33 cellular contexts compared by ENCODE assay signal in genomic region chr12:49944046-49944445, GRCh38. TPM values are rescaled to one million over a fixed set of nuclear protein-coding genes. Genes with fewer than 3 reads are reported as not detected.
DNase-seq lines count a peak whose midpoint lies in the region; TF ChIP-seq lines count a peak whose summit lies in the region.
"Had no signal": no experiment of that assay in that cellular context is flagged by ENCODE, and none has a peak within 500 bp of the region (broad histone marks: within the 10 kb centered on the region; RNA-seq: fewer than 3 reads in every experiment).

No MANE protein-coding gene starts in this region.

- H3K4me1 Mint-ChIP-seq in activated CD4-positive, alpha-beta memory T cell treated with anti-CD3 and anti-CD28 coated beads, Interleukin-2, amount 10 ng/mL, durations not matched to agents 7 days and 5 days, result peaks cover 55% of the 10 kb centered on the region
- H3K4me1 Mint-ChIP-seq in activated CD4-positive, alpha-beta memory T cell treated with anti-CD3 and anti-CD28 coated beads for 36 hours (ENCODE audit: low read depth), result peaks cover 33% of the 10 kb centered on the region

- peak overlapping the region; percentile 69 for H3K9ac ChIP-seq in Loucy (ENCODE audit: low read depth, low read length, poor library complexity, severe bottlenecking)

- TF ChIP-seq CTCF in Loucy (conservative IDR thresholded peaks at IDR 0.05; ENCODE audit: low read length) (no peak), esophagus squamous epithelium (IDR thresholded peaks at IDR 0.05) (no peak), spleen (IDR thresholded peaks at IDR 0.05 in 8 of 11, conservative IDR thresholded peaks at IDR 0.05 in 3 of 11) (no peak)

- H3K36me3 ChIP-seq in Loucy (ENCODE audit: insufficient read depth, low read length) (no peaks in the 10 kb centered on the region), esophagus squamous epithelium (no peaks in the 10 kb centered on the region), spleen (no peaks in the 10 kb centered on the region)
- H3K36me3 ChIP-seq: breast epithelium, MG63, sigmoid colon, upper lobe of left lung had no signal

- 83 to 100% methylated on average over 1 to 4 of the region's 5 CpGs for WGBS in esophagus squamous epithelium, 2 donors
- 79 to 90% (median 88%) methylated on average over 5 of the region's 5 CpGs for WGBS in spleen, 5 donors

- H3K36me3 Mint-ChIP-seq in activated CD4-positive, alpha-beta memory T cell treated with anti-CD3 and anti-CD28 coated beads, Interleukin-2, amount 10 ng/mL, durations not matched to agents 7 days and 5 days (ENCODE audit: low read depth), result no peaks in the 10 kb centered on the region
- no peaks in the 10 kb centered on the region for H3K36me3 Mint-ChIP-seq in activated CD4-positive, alpha-beta memory T cell treated with anti-CD3 and anti-CD28 coated beads for 36 hours
- H3K36me3 Mint-ChIP-seq: stimulated activated memory B cell treated with anti-CD40 and anti-IgM and Interleukin-4, amounts not matched to agents 10 μg/mL and 1 μg/mL and 100 μg/mL, for 72 hours had no signal

- H3K4me1 ChIP-seq in Loucy (ENCODE audit: insufficient read depth, low read length, poor library complexity, severe bottlenecking) (peaks cover 43% of the 10 kb centered on the region), esophagus squamous epithelium (peaks cover 20 to 73% (median 46%) of the 10 kb centered on the region in 3 donors), spleen (peaks cover 5 to 33% (median 15%) of the 10 kb centered on the region in 6 donors)
- H3K4me1 ChIP-seq: breast epithelium, psoas muscle had no signal

- no peak for DNase-seq in activated CD4-positive, alpha-beta memory T cell treated with anti-CD3 and anti-CD28 coated beads, Interleukin-2, amount 10 ng/mL, durations not matched to agents 7 days and 5 days
- DNase-seq in activated CD4-positive, alpha-beta memory T cell treated with anti-CD3 and anti-CD28 coated beads for 36 hours, result no peak
- DNase-seq in esophagus squamous epithelium (lab: John Stamatoyannopoulos, UW) (no peak), spleen (peak; percentile 40), CD1c-positive myeloid dendritic cell (ENCODE audit: extremely low spot score) (no peak), retina (no peak)
- DNase-seq in stimulated activated CD4-positive, alpha-beta T cell treated with anti-CD3 and anti-CD28 coated beads, Interleukin-4, amount 100 ng/mL, for 1 hour, result no peak
- DNase-seq: activated CD4-positive, alpha-beta T cell treated with anti-CD3 and anti-CD28 coated beads, Interleukin-2, amount 50 U/mL, for 4 hours; activated naive CD4-positive, alpha-beta T cell treated with anti-CD3 and anti-CD28 coated beads, Interleukin-2, amount 50 U/mL, for 16 hours; anterior cingulate cortex; DMS 273 treated with DMSO at 0.1 percent for 48 hours; effector CD8-positive, alpha-beta T cell; glutamatergic neuron; KBM-7; mesendoderm; MG63; NCI-H1105; NCI-H187 treated with DMSO at 0.1 percent for 48 hours; NCI-H526; NK-92 treated with Interleukin-12 subunit alpha and Interleukin-12 subunit beta, amount 100 ng/mL, for 24 hours; psoas muscle; sigmoid colon; substantia nigra had no signal

- H3K9me3 ChIP-seq in Loucy (ENCODE audit: insufficient read depth, low read depth, low read length) (no peaks in the 10 kb centered on the region), esophagus squamous epithelium (no peaks in the 10 kb centered on the region), spleen (no peaks in the 10 kb centered on the region)
- H3K9me3 ChIP-seq: breast epithelium, MG63, psoas muscle, sigmoid colon, upper lobe of left lung had no signal

- peak overlapping the region; percentile 90 for H3K27ac Mint-ChIP-seq in activated CD4-positive, alpha-beta memory T cell treated with anti-CD3 and anti-CD28 coated beads, Interleukin-2, amount 10 ng/mL, durations not matched to agents 7 days and 5 days
- H3K27ac Mint-ChIP-seq in activated CD4-positive, alpha-beta memory T cell treated with anti-CD3 and anti-CD28 coated beads for 36 hours, result no peak overlapping the region
- H3K27ac Mint-ChIP-seq: activated T-helper 1 cell treated with anti-CD3 and anti-CD28 coated beads, Interleukin-12 subunit alpha, Interleukin-12 subunit beta, Interleukin-2, Interleukin-4 antibody, amounts not matched to agents 30 ng/mL and 10 ng/mL and 1 ng/mL, durations not matched to agents 14 hours and 24 hours and 36 hours; stimulated activated memory B cell treated with anti-CD40 and anti-IgM and Interleukin-4, amounts not matched to agents 10 μg/mL and 1 μg/mL and 100 μg/mL, for 72 hours had no signal

- H3K79me2 ChIP-seq in Loucy (ENCODE audit: insufficient read depth, low read length), result no peaks in the 10 kb centered on the region

- intact Hi-C loops in activated CD4-positive, alpha-beta memory T cell treated with anti-CD3 and anti-CD28 coated beads for 36 hours (cut with micrococcal nuclease), result no loop called here
- intact Hi-C loops in esophagus squamous epithelium (cut with DNase I), result no loop called here
- intact Hi-C loops in spleen (cut with DNase I; ENCODE audit: low total_unique reads), result no loop called here

- CTCF ChIA-PET in activated CD4-positive, alpha-beta memory T cell treated with anti-CD3 and anti-CD28 coated beads, Interleukin-2, amount 10 ng/mL, durations not matched to agents 7 days and 5 days (lab: Charles Lee), result interaction anchor here (1.2 to 2.5 kb wide), 2 partner anchors 14 to 23 kb away, joined by 3 to 22 read pairs; no protein-coding TSS in a partner anchor
- CTCF ChIA-PET in activated CD4-positive, alpha-beta memory T cell treated with anti-CD3 and anti-CD28 coated beads for 36 hours (lab: Charles Lee), result interaction anchor here (1.3 to 2.7 kb wide), 2 partner anchors 23 to 77 kb away, joined by 8 to 20 read pairs; no protein-coding TSS in a partner anchor

- H3K27me3 ChIP-seq in Loucy (ENCODE audit: insufficient read depth, low read length, poor library complexity, severe bottlenecking) (no peaks in the 10 kb centered on the region), esophagus squamous epithelium (no peaks in the 10 kb centered on the region), spleen (replicated peaks in 1 of 7) (peaks cover 0 to 7% (median 0%) of the 10 kb centered on the region in 7 donors)
- H3K27me3 ChIP-seq: breast epithelium, MG63, sigmoid colon, upper lobe of left lung had no signal

- H3K27me3 Mint-ChIP-seq in activated CD4-positive, alpha-beta memory T cell treated with anti-CD3 and anti-CD28 coated beads, Interleukin-2, amount 10 ng/mL, durations not matched to agents 7 days and 5 days, result peaks cover 4% of the 10 kb centered on the region
- no peaks in the 10 kb centered on the region for H3K27me3 Mint-ChIP-seq in activated CD4-positive, alpha-beta memory T cell treated with anti-CD3 and anti-CD28 coated beads for 36 hours

- H2AFZ ChIP-seq in Loucy (ENCODE audit: low read length), result peak overlapping the region; percentile 37; the same call in 1 of the 2 replicates

- H3K4me3 Mint-ChIP-seq in activated CD4-positive, alpha-beta memory T cell treated with anti-CD3 and anti-CD28 coated beads, Interleukin-2, amount 10 ng/mL, durations not matched to agents 7 days and 5 days, result peak overlapping the region; percentile 82
- no peak overlapping the region for H3K4me3 Mint-ChIP-seq in activated CD4-positive, alpha-beta memory T cell treated with anti-CD3 and anti-CD28 coated beads for 36 hours
- H3K4me3 Mint-ChIP-seq: activated T-helper 1 cell treated with anti-CD3 and anti-CD28 coated beads, Interleukin-12 subunit alpha, Interleukin-12 subunit beta, Interleukin-2, Interleukin-4 antibody, amounts not matched to agents 30 ng/mL and 10 ng/mL and 1 ng/mL, durations not matched to agents 14 hours and 24 hours and 36 hours; stimulated activated memory B cell treated with anti-CD40 and anti-IgM and Interleukin-4, amounts not matched to agents 10 μg/mL and 1 μg/mL and 100 μg/mL, for 72 hours had no signal

- H4K20me1 ChIP-seq in Loucy (ENCODE audit: insufficient read depth, low read length, poor library complexity, severe bottlenecking), result no peaks in the 10 kb centered on the region

- H3K4me3 ChIP-seq in Loucy (ENCODE audit: low read length, poor library complexity, severe bottlenecking) (no peak overlapping the region), esophagus squamous epithelium (no peak overlapping the region), spleen (no peak overlapping the region)
- H3K4me3 ChIP-seq: breast epithelium, MG63, psoas muscle, sigmoid colon, SK-N-MC, upper lobe of left lung had no signal

- H3F3A ChIP-seq in Loucy (ENCODE audit: low read depth), result 0 out of 2 replicates have a peak, but pooled peaks cover 3% of the 10 kb centered on the region

- no peaks in the 10 kb centered on the region for H3K9me2 ChIP-seq in Loucy (replicated peaks; ENCODE audit: low read depth, low read length)

- TF ChIP-seq POLR2A in esophagus squamous epithelium (IDR thresholded peaks at IDR 0.05), result no peak
- TF ChIP-seq POLR2A in spleen (IDR thresholded peaks at IDR 0.05), result no peak

- no peaks in the 10 kb centered on the region for H3K9me3 Mint-ChIP-seq in activated CD4-positive, alpha-beta memory T cell treated with anti-CD3 and anti-CD28 coated beads, Interleukin-2, amount 10 ng/mL, durations not matched to agents 7 days and 5 days
- H3K9me3 Mint-ChIP-seq in activated CD4-positive, alpha-beta memory T cell treated with anti-CD3 and anti-CD28 coated beads for 36 hours, result no peaks in the 10 kb centered on the region
- H3K9me3 Mint-ChIP-seq: activated T-helper 1 cell treated with anti-CD3 and anti-CD28 coated beads, Interleukin-12 subunit alpha, Interleukin-12 subunit beta, Interleukin-2, Interleukin-4 antibody, amounts not matched to agents 30 ng/mL and 10 ng/mL and 1 ng/mL, durations not matched to agents 14 hours and 24 hours and 36 hours; stimulated activated memory B cell treated with anti-CD40 and anti-IgM and Interleukin-4, amounts not matched to agents 10 μg/mL and 1 μg/mL and 100 μg/mL, for 72 hours had no signal

- POLR2A ChIA-PET in activated CD4-positive, alpha-beta memory T cell treated with anti-CD3 and anti-CD28 coated beads, Interleukin-2, amount 10 ng/mL, durations not matched to agents 7 days and 5 days (lab: Charles Lee), result no interaction called here
- POLR2A ChIA-PET in activated CD4-positive, alpha-beta memory T cell treated with anti-CD3 and anti-CD28 coated beads for 36 hours (lab: Charles Lee), result interaction anchor here (0.5 kb wide), 1 partner anchor 818 kb away, joined by 3 read pairs; no protein-coding TSS in a partner anchor

- H3K27ac ChIP-seq in esophagus squamous epithelium (peak overlapping the region; percentile 22 to 88 (median 77)), spleen (peak overlapping the region in 1 of 8 donors; percentile 58)
- H3K27ac ChIP-seq: breast epithelium, psoas muscle, sigmoid colon, SK-N-MC had no signal

- H3K4me2 ChIP-seq in Loucy (ENCODE audit: low read depth, low read length, poor library complexity, severe bottlenecking), result peak overlapping the region; percentile 75

RNA-seq across cellular contexts. Expression of gene AQP2, which starts 6.5 kb away (rescaled TPM):
- total RNA-seq in activated CD4-positive, alpha-beta memory T cell treated with anti-CD3 and anti-CD28 coated beads, Interleukin-2, amount 10 ng/mL, durations not matched to agents 7 days and 5 days, result not detected
- not detected for total RNA-seq in activated CD4-positive, alpha-beta memory T cell treated with anti-CD3 and anti-CD28 coated beads for 36 hours
- total RNA-seq in esophagus squamous epithelium (not detected), spleen (not detected)
- polyA plus RNA-seq in spleen, result not detected
- total RNA-seq: activated T-helper 1 cell treated with anti-CD3 and anti-CD28 coated beads, Interleukin-12 subunit alpha, Interleukin-12 subunit beta, Interleukin-2, Interleukin-4 antibody, amounts not matched to agents 30 ng/mL and 10 ng/mL and 1 ng/mL, durations not matched to agents 14 hours and 24 hours and 36 hours; breast epithelium; epithelial cell of proximal tubule; H1; myocyte; psoas muscle; sigmoid colon; T-helper 1 cell treated with Interleukin-12 subunit alpha and Interleukin-12 subunit beta and Interleukin-4 antibody, amounts not matched to agents 30 ng/mL and 1 ng/mL, for 36 hours had no signal
- polyA plus RNA-seq: H1, psoas muscle, sigmoid colon had no signal

RNA-seq across cellular contexts. Expression of gene AQP5, which starts 17.6 kb away (rescaled TPM):
- not detected for total RNA-seq in activated CD4-positive, alpha-beta memory T cell treated with anti-CD3 and anti-CD28 coated beads, Interleukin-2, amount 10 ng/mL, durations not matched to agents 7 days and 5 days
- not detected for total RNA-seq in activated CD4-positive, alpha-beta memory T cell treated with anti-CD3 and anti-CD28 coated beads for 36 hours
- total RNA-seq in esophagus squamous epithelium, result 10 to 100 TPM in 3 of 4 donors, 1 to 10 TPM in 1; 4.7 to 42.2 (median 18.6) TPM
- total RNA-seq in spleen, result under 1 TPM in 3 of 7 donors, not detected in 4; 0.26 to 0.46 (median 0.30) TPM
- under 1 TPM in 2 of 3 donors, not detected in 1; 0.05 to 0.45 TPM for polyA plus RNA-seq in spleen
- total RNA-seq: activated T-helper 1 cell treated with anti-CD3 and anti-CD28 coated beads, Interleukin-12 subunit alpha, Interleukin-12 subunit beta, Interleukin-2, Interleukin-4 antibody, amounts not matched to agents 30 ng/mL and 10 ng/mL and 1 ng/mL, durations not matched to agents 14 hours and 24 hours and 36 hours; epithelial cell of proximal tubule; myocyte; psoas muscle; sigmoid colon; T-helper 1 cell treated with Interleukin-12 subunit alpha and Interleukin-12 subunit beta and Interleukin-4 antibody, amounts not matched to agents 30 ng/mL and 1 ng/mL, for 36 hours had no signal

RNA-seq across cellular contexts. Expression of gene AQP6, which starts 28.7 kb away (rescaled TPM):
- not detected for total RNA-seq in activated CD4-positive, alpha-beta memory T cell treated with anti-CD3 and anti-CD28 coated beads, Interleukin-2, amount 10 ng/mL, durations not matched to agents 7 days and 5 days
- not detected for total RNA-seq in activated CD4-positive, alpha-beta memory T cell treated with anti-CD3 and anti-CD28 coated beads for 36 hours
- total RNA-seq in esophagus squamous epithelium (not detected), spleen (under 1 TPM in 1 of 7 donors, not detected in 6; 0.36 TPM)
- polyA plus RNA-seq in spleen, result under 1 TPM in 1 of 3 donors, not detected in 2; 0.03 TPM
- total RNA-seq: activated T-helper 1 cell treated with anti-CD3 and anti-CD28 coated beads, Interleukin-12 subunit alpha, Interleukin-12 subunit beta, Interleukin-2, Interleukin-4 antibody, amounts not matched to agents 30 ng/mL and 10 ng/mL and 1 ng/mL, durations not matched to agents 14 hours and 24 hours and 36 hours; epithelial cell of proximal tubule; myocyte; psoas muscle; T-helper 1 cell treated with Interleukin-12 subunit alpha and Interleukin-12 subunit beta and Interleukin-4 antibody, amounts not matched to agents 30 ng/mL and 1 ng/mL, for 36 hours had no signal

RNA-seq across cellular contexts. Expression of gene FAIM2, which starts 40.3 kb away (rescaled TPM):
- under 1 TPM; 0.78 to 0.95 TPM for total RNA-seq in activated CD4-positive, alpha-beta memory T cell treated with anti-CD3 and anti-CD28 coated beads, Interleukin-2, amount 10 ng/mL, durations not matched to agents 7 days and 5 days
- total RNA-seq in activated CD4-positive, alpha-beta memory T cell treated with anti-CD3 and anti-CD28 coated beads for 36 hours, result 1 to 10 TPM; 1.7 to 2.1 TPM
- total RNA-seq in esophagus squamous epithelium (1 to 10 TPM in 1 of 4 donors, under 1 TPM in 3; 0.13 to 2.9 (median 0.23) TPM), spleen (1 to 10 TPM in 4 of 7 donors, under 1 TPM in 2, not detected in 1; 0.09 to 3.2 (median 1.7) TPM)
- under 1 TPM; 0.04 to 0.19 (median 0.17) TPM for polyA plus RNA-seq in spleen
- total RNA-seq: epithelial cell of proximal tubule had no signal
